In the genomic region with DNA sequence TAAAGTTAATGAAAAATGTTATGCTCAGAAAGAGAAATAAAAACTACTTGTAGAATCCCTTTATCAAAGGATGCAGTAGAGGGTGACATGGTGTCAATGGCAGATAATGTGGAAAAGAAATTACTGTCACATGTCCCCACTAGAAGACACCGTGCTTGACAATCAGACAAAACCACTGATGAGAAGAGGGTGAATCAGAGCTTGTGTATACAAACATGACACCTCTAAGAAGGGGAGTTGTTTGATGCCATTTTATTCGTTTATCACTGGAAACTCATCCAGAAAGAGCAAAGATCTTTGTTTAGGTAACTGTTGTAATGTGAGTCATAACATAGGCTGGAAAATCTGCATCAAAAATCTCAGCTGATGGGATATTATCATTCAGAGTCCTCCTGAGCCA, we compare ENCODE assay signal across 1 cellular context.
TF ChIP-seq lines count a peak whose summit lies in the region.

No MANE protein-coding gene starts in this region.

TF ChIP-seq in SK-N-SH treated with all-trans-retinoic acid at 6 μM for 48 hours, 23 proteins besides CTCF, POLR2A, EP300 and RAD21 (continued from another document):
- TF ChIP-seq, protein P1, sequence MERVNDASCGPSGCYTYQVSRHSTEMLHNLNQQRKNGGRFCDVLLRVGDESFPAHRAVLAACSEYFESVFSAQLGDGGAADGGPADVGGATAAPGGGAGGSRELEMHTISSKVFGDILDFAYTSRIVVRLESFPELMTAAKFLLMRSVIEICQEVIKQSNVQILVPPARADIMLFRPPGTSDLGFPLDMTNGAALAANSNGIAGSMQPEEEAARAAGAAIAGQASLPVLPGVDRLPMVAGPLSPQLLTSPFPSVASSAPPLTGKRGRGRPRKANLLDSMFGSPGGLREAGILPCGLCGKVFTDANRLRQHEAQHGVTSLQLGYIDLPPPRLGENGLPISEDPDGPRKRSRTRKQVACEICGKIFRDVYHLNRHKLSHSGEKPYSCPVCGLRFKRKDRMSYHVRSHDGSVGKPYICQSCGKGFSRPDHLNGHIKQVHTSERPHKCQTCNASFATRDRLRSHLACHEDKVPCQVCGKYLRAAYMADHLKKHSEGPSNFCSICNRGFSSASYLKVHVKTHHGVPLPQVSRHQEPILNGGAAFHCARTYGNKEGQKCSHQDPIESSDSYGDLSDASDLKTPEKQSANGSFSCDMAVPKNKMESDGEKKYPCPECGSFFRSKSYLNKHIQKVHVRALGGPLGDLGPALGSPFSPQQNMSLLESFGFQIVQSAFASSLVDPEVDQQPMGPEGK (CRISPR knock-in tag; IDR thresholded peaks at IDR 0.05; ENCODE audit: borderline replicate concordance), result no peak
- TF ChIP-seq GLIS3 (CRISPR knock-in tag; IDR thresholded peaks at IDR 0.05) (no peak), TOX (CRISPR knock-in tag; IDR thresholded peaks at IDR 0.05; ENCODE audit: borderline replicate concordance) (no peak), OSR1 (CRISPR knock-in tag; IDR thresholded peaks at IDR 0.05) (no peak), BACH2 (CRISPR knock-in tag; IDR thresholded peaks at IDR 0.05; ENCODE audit: borderline replicate concordance) (no peak), ZC3H10 (CRISPR knock-in tag; IDR thresholded peaks at IDR 0.05) (no peak), ZNF565 (CRISPR knock-in tag; conservative IDR thresholded peaks at IDR 0.05; ENCODE audit: low read depth) (no peak), CSDC2 (CRISPR knock-in tag; IDR thresholded peaks at IDR 0.05) (no peak)
- TF ChIP-seq, protein P2, sequence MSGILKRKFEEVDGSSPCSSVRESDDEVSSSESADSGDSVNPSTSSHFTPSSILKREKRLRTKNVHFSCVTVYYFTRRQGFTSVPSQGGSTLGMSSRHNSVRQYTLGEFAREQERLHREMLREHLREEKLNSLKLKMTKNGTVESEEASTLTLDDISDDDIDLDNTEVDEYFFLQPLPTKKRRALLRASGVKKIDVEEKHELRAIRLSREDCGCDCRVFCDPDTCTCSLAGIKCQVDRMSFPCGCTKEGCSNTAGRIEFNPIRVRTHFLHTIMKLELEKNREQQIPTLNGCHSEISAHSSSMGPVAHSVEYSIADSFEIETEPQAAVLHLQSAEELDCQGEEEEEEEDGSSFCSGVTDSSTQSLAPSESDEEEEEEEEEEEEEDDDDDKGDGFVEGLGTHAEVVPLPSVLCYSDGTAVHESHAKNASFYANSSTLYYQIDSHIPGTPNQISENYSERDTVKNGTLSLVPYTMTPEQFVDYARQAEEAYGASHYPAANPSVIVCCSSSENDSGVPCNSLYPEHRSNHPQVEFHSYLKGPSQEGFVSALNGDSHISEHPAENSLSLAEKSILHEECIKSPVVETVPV (CRISPR knock-in tag; IDR thresholded peaks at IDR 0.05), result no peak
